In genomic region chr11:119120639-119121007, GRCh38 we compare ENCODE assay signal across 8 cellular contexts. TPM values are rescaled to one million over a fixed set of nuclear protein-coding genes. Genes with fewer than 3 reads are reported as not detected.
DNase-seq lines count a peak whose midpoint lies in the region; ATAC-seq lines count a peak whose summit lies in the region.

No MANE protein-coding gene starts in this region.

- no peak for DNase-seq in CD4-positive, CD25-positive, alpha-beta regulatory T cell
- no peak for DNase-seq in Jurkat, Clone E6-1 (ENCODE audit: low read depth, low spot score)
- no peak for DNase-seq in activated T-helper 2 cell treated with anti-CD3 and anti-CD28 coated beads, Interferon-gamma antibody, Interleukin-2, Interleukin-4, amounts not matched to agents 10 μg/mL and 5 μg/mL and 100 μg/mL, durations not matched to agents 14 hours and 24 hours and 36 hours (ENCODE audit: low spot score)
- DNase-seq in substantia nigra (lab: John Stamatoyannopoulos, UW) = peak in 2 of 49 donors; percentile 36 to 45
- DNase-seq in NK-92 treated with Interleukin-12 subunit alpha and Interleukin-12 subunit beta, amount 100 ng/mL, for 24 hours (lab: John Stamatoyannopoulos, UW) = no peak

- H3K4me3 Mint-ChIP-seq in CD4-positive, CD25-positive, alpha-beta regulatory T cell = peak overlapping the region; percentile 92 to 95 (median 94)
- H3K4me3 Mint-ChIP-seq in activated T-helper 2 cell treated with anti-CD3 and anti-CD28 coated beads, Interferon-gamma antibody, Interleukin-2, Interleukin-4, amounts not matched to agents 10 μg/mL and 5 μg/mL and 100 μg/mL, durations not matched to agents 14 hours and 24 hours and 36 hours (ENCODE audit: low read depth) = peak overlapping the region; percentile 92

- H3K4me3 ChIP-seq in CD4-positive, CD25-positive, alpha-beta regulatory T cell (ENCODE audit: low read depth, low read length) = peak overlapping the region; percentile 84
- peak overlapping the region; percentile 62 for H3K4me3 ChIP-seq in Jurkat, Clone E6-1 (ENCODE audit: low read length)
- peak overlapping the region; percentile 68 for H3K4me3 ChIP-seq in iPS-20b (ENCODE audit: low read length)

- intact Hi-C loops in activated T-helper 2 cell treated with anti-CD3 and anti-CD28 coated beads, Interferon-gamma antibody, Interleukin-2, Interleukin-4, amounts not matched to agents 10 μg/mL and 5 μg/mL and 100 μg/mL, durations not matched to agents 14 hours and 24 hours and 36 hours (cut with micrococcal nuclease) = loop anchor here (1.0 to 2.0 kb wide), 3 partner anchors 13 to 35 kb away; partner anchors contain the start of gene C2CD2L

- peaks cover 22% of the 10 kb centered on the region for H3K36me3 Mint-ChIP-seq in CD4-positive, CD25-positive, alpha-beta regulatory T cell
- peaks cover 35% of the 10 kb centered on the region for H3K36me3 Mint-ChIP-seq in activated T-helper 2 cell treated with anti-CD3 and anti-CD28 coated beads, Interferon-gamma antibody, Interleukin-2, Interleukin-4, amounts not matched to agents 10 μg/mL and 5 μg/mL and 100 μg/mL, durations not matched to agents 14 hours and 24 hours and 36 hours (ENCODE audit: low read depth)

- H3K27me3 ChIP-seq in CD4-positive, CD25-positive, alpha-beta regulatory T cell (ENCODE audit: control insufficient read depth, insufficient read depth, low read length) = no peaks in the 10 kb centered on the region
- H3K27me3 ChIP-seq in iPS-20b (ENCODE audit: insufficient read depth, low read length) = no peaks in the 10 kb centered on the region

- peaks cover 28% of the 10 kb centered on the region for H3K4me1 ChIP-seq in CD4-positive, CD25-positive, alpha-beta regulatory T cell (ENCODE audit: control insufficient read depth, insufficient read depth, low read length, poor library complexity, severe bottlenecking)
- peaks cover 9% of the 10 kb centered on the region for H3K4me1 ChIP-seq in iPS-20b (ENCODE audit: insufficient read depth, low read length)

- H3K9me3 ChIP-seq in CD4-positive, CD25-positive, alpha-beta regulatory T cell (ENCODE audit: control insufficient read depth in 2 of 2, low read length in 2 of 2) = no peaks in the 10 kb centered on the region
- no peaks in the 10 kb centered on the region for H3K9me3 ChIP-seq in iPS-20b (ENCODE audit: insufficient read depth, low read depth, low read length)

- H3K9ac ChIP-seq in iPS-20b (ENCODE audit: low read depth, low read length) = peak overlapping the region; percentile 72; the same call in 1 of the 2 replicates

- no peaks in the 10 kb centered on the region for H3K27me3 Mint-ChIP-seq in CD4-positive, CD25-positive, alpha-beta regulatory T cell
- no peaks in the 10 kb centered on the region for H3K27me3 Mint-ChIP-seq in activated T-helper 2 cell treated with anti-CD3 and anti-CD28 coated beads, Interferon-gamma antibody, Interleukin-2, Interleukin-4, amounts not matched to agents 10 μg/mL and 5 μg/mL and 100 μg/mL, durations not matched to agents 14 hours and 24 hours and 36 hours (ENCODE audit: low read depth)

- no peaks in the 10 kb centered on the region for H3K9me3 Mint-ChIP-seq in CD4-positive, CD25-positive, alpha-beta regulatory T cell
- H3K9me3 Mint-ChIP-seq in activated T-helper 2 cell treated with anti-CD3 and anti-CD28 coated beads, Interferon-gamma antibody, Interleukin-2, Interleukin-4, amounts not matched to agents 10 μg/mL and 5 μg/mL and 100 μg/mL, durations not matched to agents 14 hours and 24 hours and 36 hours = no peaks in the 10 kb centered on the region

- H3K27ac ChIP-seq in CD4-positive, CD25-positive, alpha-beta regulatory T cell (ENCODE audit: insufficient read depth, low read length, poor library complexity, severe bottlenecking) = peak overlapping the region; percentile 84
- no peak overlapping the region for H3K27ac ChIP-seq in iPS-20b (ENCODE audit: low read length)
- peak overlapping the region; percentile 88 for H3K27ac ChIP-seq in substantia nigra (ENCODE audit: low read depth, low read length, poor library complexity, severe bottlenecking)

- H3K36me3 ChIP-seq in CD4-positive, CD25-positive, alpha-beta regulatory T cell (ENCODE audit: control insufficient read depth, insufficient read depth, low read length) = peaks cover 25% of the 10 kb centered on the region
- H3K36me3 ChIP-seq in iPS-20b (ENCODE audit: insufficient read depth, low read depth, low read length) = peaks cover 10% of the 10 kb centered on the region

- peak overlapping the region; percentile 86 to 97 (median 95) for H3K27ac Mint-ChIP-seq in CD4-positive, CD25-positive, alpha-beta regulatory T cell
- peak overlapping the region; percentile 87 for H3K27ac Mint-ChIP-seq in activated T-helper 2 cell treated with anti-CD3 and anti-CD28 coated beads, Interferon-gamma antibody, Interleukin-2, Interleukin-4, amounts not matched to agents 10 μg/mL and 5 μg/mL and 100 μg/mL, durations not matched to agents 14 hours and 24 hours and 36 hours

- peaks cover 13 to 54% (median 34%) of the 10 kb centered on the region in 4 donors for H3K4me1 Mint-ChIP-seq in CD4-positive, CD25-positive, alpha-beta regulatory T cell
- H3K4me1 Mint-ChIP-seq in activated T-helper 2 cell treated with anti-CD3 and anti-CD28 coated beads, Interferon-gamma antibody, Interleukin-2, Interleukin-4, amounts not matched to agents 10 μg/mL and 5 μg/mL and 100 μg/mL, durations not matched to agents 14 hours and 24 hours and 36 hours (ENCODE audit: low read depth) = peaks cover 27% of the 10 kb centered on the region

- ATAC-seq in CD4-positive, CD25-positive, alpha-beta regulatory T cell (ENCODE audit: low read depth in 2 of 2) = no peak
- ATAC-seq in HG02571 (IDR thresholded peaks at IDR 0.05; ENCODE audit: unreplicated experiment) = no peak
- ATAC-seq in HG03045 (IDR thresholded peaks at IDR 0.05; ENCODE audit: unreplicated experiment) = no peak

RNA-seq across cellular contexts. Expression of gene HINFP, which starts 0.8 kb away (rescaled TPM):
- 24.4 TPM for total RNA-seq in CD4-positive, CD25-positive, alpha-beta regulatory T cell
- 10 to 100 TPM in 3 of 4 donors, 1 to 10 TPM in 1; 10.0 to 18.1 (median 13.3) TPM for polyA plus RNA-seq in CD4-positive, CD25-positive, alpha-beta regulatory T cell
- polyA plus RNA-seq in Jurkat, Clone E6-1 (2012; ENCODE audit: insufficient read depth, insufficient read length) = 28.8 TPM
- 29.8 and 35.5 TPM in 2 replicates for total RNA-seq in activated T-helper 2 cell treated with anti-CD3 and anti-CD28 coated beads, Interferon-gamma antibody, Interleukin-2, Interleukin-4, amounts not matched to agents 10 μg/mL and 5 μg/mL and 100 μg/mL, durations not matched to agents 14 hours and 24 hours and 36 hours

RNA-seq across cellular contexts. Expression of gene C2CD2L, which starts 13.5 kb away (rescaled TPM):
- 21.1 TPM for total RNA-seq in CD4-positive, CD25-positive, alpha-beta regulatory T cell
- 1 to 10 TPM; 2.1 to 4.6 (median 4.5) TPM for polyA plus RNA-seq in CD4-positive, CD25-positive, alpha-beta regulatory T cell
- polyA plus RNA-seq in Jurkat, Clone E6-1 (2012; ENCODE audit: insufficient read depth, insufficient read length) = 17.4 TPM
- total RNA-seq in activated T-helper 2 cell treated with anti-CD3 and anti-CD28 coated beads, Interferon-gamma antibody, Interleukin-2, Interleukin-4, amounts not matched to agents 10 μg/mL and 5 μg/mL and 100 μg/mL, durations not matched to agents 14 hours and 24 hours and 36 hours = 24.6 and 25.2 TPM in 2 replicates

RNA-seq across cellular contexts. Expression of gene DPAGT1, which starts 19.0 kb away (rescaled TPM):
- 22.5 TPM for total RNA-seq in CD4-positive, CD25-positive, alpha-beta regulatory T cell
- polyA plus RNA-seq in CD4-positive, CD25-positive, alpha-beta regulatory T cell = 10 to 100 TPM; 28.6 to 35.2 (median 32.6) TPM
- polyA plus RNA-seq in Jurkat, Clone E6-1 (2012; ENCODE audit: insufficient read depth, insufficient read length) = 43.7 TPM
- 82.2 and 83.4 TPM in 2 replicates for total RNA-seq in activated T-helper 2 cell treated with anti-CD3 and anti-CD28 coated beads, Interferon-gamma antibody, Interleukin-2, Interleukin-4, amounts not matched to agents 10 μg/mL and 5 μg/mL and 100 μg/mL, durations not matched to agents 14 hours and 24 hours and 36 hours

RNA-seq across cellular contexts. Expression of gene ABCG4, which starts 28.2 kb away (rescaled TPM):
- total RNA-seq in CD4-positive, CD25-positive, alpha-beta regulatory T cell = not detected
- not detected for polyA plus RNA-seq in CD4-positive, CD25-positive, alpha-beta regulatory T cell
- 0.68 TPM for polyA plus RNA-seq in Jurkat, Clone E6-1 (2012; ENCODE audit: insufficient read depth, insufficient read length)
- total RNA-seq in activated T-helper 2 cell treated with anti-CD3 and anti-CD28 coated beads, Interferon-gamma antibody, Interleukin-2, Interleukin-4, amounts not matched to agents 10 μg/mL and 5 μg/mL and 100 μg/mL, durations not matched to agents 14 hours and 24 hours and 36 hours = 0.11 and 0.16 TPM in 2 replicates

RNA-seq across cellular contexts. Expression of gene HMBS, which starts 35.9 kb away (rescaled TPM):
- total RNA-seq in CD4-positive, CD25-positive, alpha-beta regulatory T cell = 5.9 TPM
- 10 to 100 TPM; 11.2 to 15.5 (median 13.6) TPM for polyA plus RNA-seq in CD4-positive, CD25-positive, alpha-beta regulatory T cell
- 106 TPM for polyA plus RNA-seq in Jurkat, Clone E6-1 (2012; ENCODE audit: insufficient read depth, insufficient read length)
- total RNA-seq in activated T-helper 2 cell treated with anti-CD3 and anti-CD28 coated beads, Interferon-gamma antibody, Interleukin-2, Interleukin-4, amounts not matched to agents 10 μg/mL and 5 μg/mL and 100 μg/mL, durations not matched to agents 14 hours and 24 hours and 36 hours = 57.4 and 59.0 TPM in 2 replicates
